Comparison of ENCODE assay signal across 12 cellular contexts in genomic region chr21:42539931-42540343, GRCh38. TPM values are rescaled to one million over a fixed set of nuclear protein-coding genes. Genes with fewer than 3 reads are reported as not detected.
DNase-seq lines count a peak whose midpoint lies in the region; TF ChIP-seq lines count a peak whose summit lies in the region.
"Had no signal": no experiment of that assay in that cellular context is flagged by ENCODE, and none has a peak within 500 bp of the region (broad histone marks: within the 10 kb centered on the region; RNA-seq: fewer than 3 reads in every experiment).

No MANE protein-coding gene starts in this region.

- peak in 1 of 2 donors; percentile 38 for DNase-seq in cardiac muscle cell (ENCODE audit: low read depth in 1 of 2, low spot score in 1 of 2)
- no peak for DNase-seq in right atrium auricular region (ENCODE audit: low spot score)
- DNase-seq in RPMI8226, result peak; percentile 31
- DNase-seq in fibroblast of villous mesenchyme (ENCODE audit: low read depth), result no peak
- no peak for DNase-seq in Calu3
- DNase-seq in activated gamma-delta T cell treated with Interleukin-2 at 50 U/mL for 16 hours, result no peak
- DNase-seq in CD8-positive, alpha-beta memory T cell, result no peak
- no peak for DNase-seq in NCI-H2171 (lab: John Stamatoyannopoulos, UW)
- DNase-seq: NCI-H510A had no signal

- H3K27ac ChIP-seq in cardiac muscle cell (no peak overlapping the region), right atrium auricular region (no peak overlapping the region)
- no peak overlapping the region for H3K27ac ChIP-seq in CD8-positive, alpha-beta memory T cell (ENCODE audit: low read depth, low read length)
- H3K27ac ChIP-seq: heart left ventricle, SK-N-MC had no signal

- no peaks in the 10 kb centered on the region for H3K27me3 Mint-ChIP-seq in Calu3 (ENCODE audit: unreplicated experiment)
- H3K27me3 Mint-ChIP-seq in CD8-positive, alpha-beta memory T cell, result no peaks in the 10 kb centered on the region
- H3K27me3 Mint-ChIP-seq: memory B cell had no signal

- H3K4me3 ChIP-seq in cardiac muscle cell (no peak overlapping the region), right atrium auricular region (no peak overlapping the region), fibroblast of villous mesenchyme (ENCODE audit: low read depth, low read length) (no peak overlapping the region)
- H3K4me3 ChIP-seq in CD8-positive, alpha-beta memory T cell (ENCODE audit: low read length), result no peak overlapping the region
- H3K4me3 ChIP-seq: heart left ventricle, SK-N-MC had no signal

- H3K9me3 Mint-ChIP-seq in Calu3 (ENCODE audit: low read depth, unreplicated experiment), result no peaks in the 10 kb centered on the region
- H3K9me3 Mint-ChIP-seq in CD8-positive, alpha-beta memory T cell, result no peaks in the 10 kb centered on the region
- H3K9me3 Mint-ChIP-seq: memory B cell had no signal

- H3K9me3 ChIP-seq in cardiac muscle cell (ENCODE audit: low read depth) (no peaks in the 10 kb centered on the region), right atrium auricular region (no peaks in the 10 kb centered on the region)
- H3K9me3 ChIP-seq in CD8-positive, alpha-beta memory T cell (ENCODE audit: low read length), result no peaks in the 10 kb centered on the region
- H3K9me3 ChIP-seq: heart left ventricle had no signal

- no peaks in the 10 kb centered on the region for H3K36me3 ChIP-seq in cardiac muscle cell
- no peaks in the 10 kb centered on the region for H3K36me3 ChIP-seq in right atrium auricular region
- peaks cover 14% of the 10 kb centered on the region for H3K36me3 ChIP-seq in CD8-positive, alpha-beta memory T cell (ENCODE audit: insufficient read depth, low read length)

- CTCF ChIA-PET in Calu3 (lab: Charles Lee), result no interaction called here
- CTCF ChIA-PET in CD8-positive, alpha-beta memory T cell (lab: Charles Lee), result no interaction called here

- POLR2A ChIA-PET in CD8-positive, alpha-beta memory T cell (lab: Charles Lee), result no interaction called here

- peaks cover 16% of the 10 kb centered on the region for H3K36me3 Mint-ChIP-seq in Calu3 (ENCODE audit: insufficient read depth, unreplicated experiment)
- H3K36me3 Mint-ChIP-seq in CD8-positive, alpha-beta memory T cell, result peaks cover 4 to 92% (median 19%) of the 10 kb centered on the region in 3 donors

- no peaks in the 10 kb centered on the region for H3K4me1 ChIP-seq in cardiac muscle cell (ENCODE audit: low read depth)
- H3K4me1 ChIP-seq in right atrium auricular region, result no peaks in the 10 kb centered on the region
- H3K4me1 ChIP-seq in CD8-positive, alpha-beta memory T cell (ENCODE audit: insufficient read depth, low read length), result no peaks in the 10 kb centered on the region

- no peak overlapping the region for H3K27ac Mint-ChIP-seq in Calu3 (ENCODE audit: unreplicated experiment)
- peak overlapping the region in 2 of 8 donors; percentile 70 to 77 for H3K27ac Mint-ChIP-seq in CD8-positive, alpha-beta memory T cell

- BruUV-seq in Calu3 (replicated peaks; lab: Mats Ljungman, UMichigan), result no TSS peak

- intact Hi-C loops in Calu3 (cut with micrococcal nuclease; ENCODE audit: unreplicated experiment), result no loop called here

- H3K27me3 ChIP-seq in cardiac muscle cell, result no peaks in the 10 kb centered on the region
- no peaks in the 10 kb centered on the region for H3K27me3 ChIP-seq in right atrium auricular region
- H3K27me3 ChIP-seq in CD8-positive, alpha-beta memory T cell (ENCODE audit: insufficient read depth, low read length, poor library complexity, severe bottlenecking), result no peaks in the 10 kb centered on the region
- H3K27me3 ChIP-seq: heart left ventricle had no signal

- no peak overlapping the region for H3K4me3 Mint-ChIP-seq in Calu3 (ENCODE audit: low read depth, unreplicated experiment)
- peak overlapping the region in 1 of 7 donors; percentile 15 for H3K4me3 Mint-ChIP-seq in CD8-positive, alpha-beta memory T cell
- H3K4me3 Mint-ChIP-seq: memory B cell had no signal

- no peaks in the 10 kb centered on the region for H3K4me1 Mint-ChIP-seq in Calu3 (ENCODE audit: low read depth, unreplicated experiment)
- H3K4me1 Mint-ChIP-seq in CD8-positive, alpha-beta memory T cell, result peaks cover 7 to 16% (median 11%) of the 10 kb centered on the region in 3 donors

- TF ChIP-seq CTCF in cardiac muscle cell (IDR thresholded peaks at IDR 0.05; ENCODE audit: low read depth, low read length), result peak; percentile 12
- TF ChIP-seq CTCF in right atrium auricular region (IDR thresholded peaks at IDR 0.05), result no peak
- TF ChIP-seq CTCF in fibroblast of villous mesenchyme (IDR thresholded peaks at IDR 0.05; ENCODE audit: insufficient read depth, low read depth, low read length), result peak; percentile 24
- TF ChIP-seq CTCF in Calu3 (IDR thresholded peaks at IDR 0.05; ENCODE audit: unreplicated experiment), result no peak

RNA-seq across cellular contexts. Expression of gene SLC37A1, which starts 26.3 kb away (rescaled TPM):
- total RNA-seq in cardiac muscle cell (5.3 and 8.4 TPM in 2 replicates), right atrium auricular region (1 to 10 TPM; 2.0 to 5.0 TPM), fibroblast of villous mesenchyme (0.97 and 1.7 TPM in 2 replicates), Calu3 (2022) (24.9 and 30.9 TPM in 2 replicates)
- 3.5 and 6.0 TPM in 2 replicates for polyA plus RNA-seq in cardiac muscle cell
- 10 to 100 TPM; 16.6 to 16.9 TPM for total RNA-seq in CD8-positive, alpha-beta memory T cell
- polyA plus RNA-seq in CD8-positive, alpha-beta memory T cell, result 6.5 TPM

RNA-seq across cellular contexts. Expression of gene RSPH1, which starts 43.9 kb away (rescaled TPM):
- total RNA-seq in cardiac muscle cell (0.06 TPM in 1 of 2 replicates, not detected in the other), right atrium auricular region (not detected), fibroblast of villous mesenchyme (not detected in 2 replicates), Calu3 (2022) (2.2 and 3.3 TPM in 2 replicates)
- polyA plus RNA-seq in cardiac muscle cell, result 0.43 and 1.6 TPM in 2 replicates
- total RNA-seq in CD8-positive, alpha-beta memory T cell, result not detected
- polyA plus RNA-seq in CD8-positive, alpha-beta memory T cell, result not detected

Comparison
In these comparisons a context has a peak if more than half of its experiments do, and no peak if none do; other contexts are left out.
1. CTCF ChIP-seq: peak in cardiac muscle cell (single experiment) and fibroblast of villous mesenchyme (single experiment); none in right atrium auricular region (0 of 2) and Calu3 (single experiment).